ENCODE assay signal across 1 cellular context in the genomic region with DNA sequence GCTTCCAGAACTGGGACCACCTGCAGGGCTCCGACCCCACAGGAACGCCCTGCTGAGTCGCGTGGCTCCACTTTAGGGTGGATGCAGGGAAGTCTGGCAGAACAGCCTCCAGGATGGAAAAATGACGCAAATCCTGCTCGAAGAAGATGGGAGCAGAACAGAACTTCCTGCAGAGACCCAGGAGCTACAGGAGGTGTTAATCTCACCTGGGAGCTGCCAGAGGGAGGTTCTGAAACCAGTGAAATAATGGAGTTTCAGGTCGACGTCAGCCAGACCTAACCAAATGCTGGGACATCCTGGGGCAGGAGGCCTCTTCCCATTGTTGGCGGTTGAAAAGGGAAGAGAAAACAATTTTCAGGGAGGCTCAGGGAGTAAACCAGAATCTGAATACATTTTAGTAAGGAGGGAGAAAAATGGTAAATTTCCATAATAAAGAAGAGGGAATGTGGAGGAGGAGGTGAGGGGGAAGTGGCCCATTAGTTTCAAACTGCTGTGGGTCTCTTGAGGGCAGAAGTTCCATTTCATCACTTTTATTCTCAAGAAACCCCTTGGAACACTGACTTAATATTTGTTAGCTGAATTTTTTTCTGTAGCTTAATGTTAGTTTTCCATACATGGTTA.
A peak's percentile ranks its signal among the peaks of the same experiment; 100 is the strongest.
TF ChIP-seq lines count a peak whose summit lies in the region.

No MANE protein-coding gene starts in this region.

TF ChIP-seq in H1, 55 proteins besides CTCF, POLR2A, EP300 and RAD21:
- TF ChIP-seq TAF7 (optimal IDR thresholded peaks at IDR 0.05; ENCODE audit: borderline replicate concordance, low read depth, low read length) (no peak), BRCA1 (IDR thresholded peaks at IDR 0.05; ENCODE audit: low read depth, low read length) (no peak), HDAC6 (IDR thresholded peaks at IDR 0.05; ENCODE audit: low read depth, low read length) (no peak), E2F6 (IDR thresholded peaks at IDR 0.05) (peak; percentile 71), GTF2F1 (IDR thresholded peaks at IDR 0.05; ENCODE audit: borderline replicate concordance, low read depth, low read length) (no peak), JUN (IDR thresholded peaks at IDR 0.05; ENCODE audit: low read depth, low read length) (no peak), SIX5 (IDR thresholded peaks at IDR 0.05; ENCODE audit: low read depth, low read length) (no peak), MAFK (IDR thresholded peaks at IDR 0.05; ENCODE audit: low read depth, low read length) (no peak), BCL11A (IDR thresholded peaks at IDR 0.05; ENCODE audit: low read depth in 2 of 2, low read length in 2 of 2) (no peak)
- TF ChIP-seq, protein P1, sequence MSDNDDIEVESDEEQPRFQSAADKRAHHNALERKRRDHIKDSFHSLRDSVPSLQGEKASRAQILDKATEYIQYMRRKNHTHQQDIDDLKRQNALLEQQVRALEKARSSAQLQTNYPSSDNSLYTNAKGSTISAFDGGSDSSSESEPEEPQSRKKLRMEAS (IDR thresholded peaks at IDR 0.05): peak; percentile 72
